Comparison of ENCODE assay signal across 30 cellular contexts in genomic region chr19:35281303-35281702, GRCh38. TPM values are rescaled to one million over a fixed set of nuclear protein-coding genes. Genes with fewer than 3 reads are reported as not detected.
A peak's percentile ranks its signal among the peaks of the same experiment; 100 is the strongest.
DNase-seq lines count a peak whose midpoint lies in the region; FAIRE-seq and TF ChIP-seq lines count a peak whose summit lies in the region.
"Had no signal": no experiment of that assay in that cellular context is flagged by ENCODE, and none has a peak within 500 bp of the region (broad histone marks: within the 10 kb centered on the region; RNA-seq: fewer than 3 reads in every experiment).

No MANE protein-coding gene starts in this region.

- peaks cover 14% of the 10 kb centered on the region for H3K27me3 Mint-ChIP-seq in neural progenitor cell (ENCODE audit: insufficient read depth, low read depth)
- H3K27me3 Mint-ChIP-seq: IgD-negative memory B cell had no signal

- no peak overlapping the region for H2AFZ ChIP-seq in neural progenitor cell (replicated peaks)

- no peaks in the 10 kb centered on the region for H3F3A ChIP-seq in neural progenitor cell (ENCODE audit: low read depth)

- H3K4me1 Mint-ChIP-seq in neural progenitor cell: peaks cover 4% of the 10 kb centered on the region

- no peak overlapping the region for H3K4me3 ChIP-seq in neural progenitor cell
- H3K4me3 ChIP-seq: gastrocnemius medialis, lower lobe of right lung, Peyer's patch, spleen, tibial nerve had no signal

- no peaks in the 10 kb centered on the region for H3K4me1 ChIP-seq in neural progenitor cell
- H3K4me1 ChIP-seq: gastrocnemius medialis, lower lobe of right lung had no signal

- no peak overlapping the region for H3K9ac ChIP-seq in neural progenitor cell

- H3K27ac Mint-ChIP-seq in neural progenitor cell: peak overlapping the region; percentile 85

- no peak overlapping the region for H3K4me3 Mint-ChIP-seq in neural progenitor cell
- H3K4me3 Mint-ChIP-seq: stimulated activated naive CD8-positive, alpha-beta T cell treated with anti-CD3 and anti-CD28 coated beads, Interleukin-15, amount 100 ng/mL, for 72 hours had no signal

- no peaks in the 10 kb centered on the region for H3K79me2 ChIP-seq in neural progenitor cell (ENCODE audit: low read depth)

- H3K27ac ChIP-seq in caudate nucleus (ENCODE audit: low read depth, low read length) (peak overlapping the region; percentile 39), neural progenitor cell (no peak overlapping the region)
- H3K27ac ChIP-seq: gastrocnemius medialis, HL-60, lower lobe of right lung, neutrophil, Peyer's patch had no signal

- no peaks in the 10 kb centered on the region for H3K36me3 ChIP-seq in neural progenitor cell

- peak; percentile 70 for FAIRE-seq in HTR-8/SVneo (lab: Jason Lieb, UNC)
- FAIRE-seq: H1 had no signal

- H3K9me3 Mint-ChIP-seq in neural progenitor cell: no peaks in the 10 kb centered on the region
- H3K9me3 Mint-ChIP-seq: IgD-negative memory B cell; stimulated activated naive CD8-positive, alpha-beta T cell treated with anti-CD3 and anti-CD28 coated beads, Interleukin-15, amount 100 ng/mL, for 72 hours had no signal

- H3K4me2 ChIP-seq in neural progenitor cell: no peak overlapping the region

- peak; percentile 20 for DNase-seq in CD1c-positive myeloid dendritic cell (ENCODE audit: extremely low spot score)
- no peak for DNase-seq in HTR-8/SVneo (ENCODE audit: insufficient read length, low spot score)
- peak in 3 of 61 donors; percentile 14 to 27 (median 15) for DNase-seq in caudate nucleus (lab: John Stamatoyannopoulos, UW)
- no peak for DNase-seq in neural progenitor cell (ENCODE audit: low spot score)
- DNase-seq in DMS53 (lab: John Stamatoyannopoulos, UW): no peak
- DNase-seq in effector CD4-positive, alpha-beta T cell: no peak
- DNase-seq in stimulated activated CD4-positive, alpha-beta T cell treated with anti-CD3 and anti-CD28 coated beads, Interleukin-4, amount 100 ng/mL, for 24 hours: no peak
- DNase-seq: activated CD4-positive, alpha-beta T cell treated with anti-CD3 and anti-CD28 coated beads, Interleukin-2, amount 50 U/mL, for 48 hours; activated effector memory CD4-positive, alpha-beta T cell treated with anti-CD3 and anti-CD28 coated beads, Interleukin-2, amount 50 U/mL, for 16 hours; AML-193; amniotic stem cell; Calu3; gastrocnemius medialis; islet precursor cell; NCI-H2107; spleen; stimulated activated CD4-positive, alpha-beta T cell treated with anti-CD3 and anti-CD28 coated beads, Interleukin-4, amount 100 ng/mL, for 1 hour; stimulated activated naive CD8-positive, alpha-beta T cell treated with anti-CD3 and anti-CD28 coated beads, Interleukin-15, amount 100 ng/mL, for 72 hours; WERI-Rb-1 had no signal

- no peaks in the 10 kb centered on the region for H3K27me3 ChIP-seq in neural progenitor cell
- H3K27me3 ChIP-seq: gastrocnemius medialis, Peyer's patch, tibial nerve had no signal

- H4K20me1 ChIP-seq in neural progenitor cell (ENCODE audit: low read depth): no peaks in the 10 kb centered on the region

- no peaks in the 10 kb centered on the region for H3K9me3 ChIP-seq in neural progenitor cell (ENCODE audit: low read depth)
- H3K9me3 ChIP-seq: gastrocnemius medialis, lower lobe of right lung, neutrophil, Peyer's patch, spleen, tibial nerve had no signal

- H3K36me3 Mint-ChIP-seq in neural progenitor cell: peaks cover 8% of the 10 kb centered on the region

- no peak for TF ChIP-seq CTCF in neural progenitor cell (IDR thresholded peaks at IDR 0.05)

RNA-seq across cellular contexts. Expression of gene HAMP, which starts 1.0 kb away (rescaled TPM):
- 0.30 TPM in 1 of 2 replicates, not detected in the other for total RNA-seq in neural progenitor cell (ENCODE audit: low replicate concordance)
- total RNA-seq: cardiac septum, gastrocnemius medialis, H1, lower lobe of right lung, NCI-H460, Peyer's patch, SK-MEL-5 had no signal

RNA-seq across cellular contexts. Expression of gene MAG, which starts 10.7 kb away (rescaled TPM):
- total RNA-seq in neural progenitor cell (ENCODE audit: low replicate concordance): not detected in 2 replicates
- total RNA-seq: Calu3, cardiac septum, lower lobe of right lung, NCI-H460, pulmonary artery endothelial cell, SK-MEL-5 had no signal

RNA-seq across cellular contexts. Expression of gene USF2, which starts 12.5 kb away (rescaled TPM):
- 46.8 and 88.7 TPM in 2 replicates for total RNA-seq in neural progenitor cell (ENCODE audit: low replicate concordance)

RNA-seq across cellular contexts. Expression of gene LSR, which starts 32.5 kb away (rescaled TPM):
- total RNA-seq in neural progenitor cell (ENCODE audit: low replicate concordance): 27.1 and 78.4 TPM in 2 replicates

RNA-seq across cellular contexts. Expression of gene CD22, which starts 47.7 kb away (rescaled TPM):
- 0.62 TPM in 1 of 2 replicates, not detected in the other for total RNA-seq in neural progenitor cell (ENCODE audit: low replicate concordance)
- total RNA-seq: NCI-H460, pulmonary artery endothelial cell had no signal
